In genomic region chr22:42878561-42879305, GRCh38 we compare ENCODE assay signal across 18 cellular contexts. TPM values are rescaled to one million over a fixed set of nuclear protein-coding genes. Genes with fewer than 3 reads are reported as not detected.
DNase-seq lines count a peak whose midpoint lies in the region; ATAC-seq, FAIRE-seq and TF ChIP-seq lines count a peak whose summit lies in the region.
"Had no signal": no experiment of that assay in that cellular context is flagged by ENCODE, and none has a peak within 500 bp of the region (broad histone marks: within the 10 kb centered on the region; RNA-seq: fewer than 3 reads in every experiment).

No MANE protein-coding gene starts in this region.

- peaks cover 0 to 7% (median 4%) of the 10 kb centered on the region in 4 experiments; a peak in 6 of 7 replicates for H3K4me1 ChIP-seq in H1 (replicated peaks in 1 of 4; ENCODE audit: control insufficient read depth in 3 of 4, insufficient read depth in 4 of 4, low read length in 3 of 4)
- H3K4me1 ChIP-seq in lower lobe of right lung = peaks cover 6% of the 10 kb centered on the region
- H3K4me1 ChIP-seq in stomach = peaks cover 0 to 7% (median 2%) of the 10 kb centered on the region in 4 donors
- H3K4me1 ChIP-seq: A549, Caco-2, HAP-1 had no signal

- H3K9ac ChIP-seq in H1 (replicated peaks in 1 of 4; ENCODE audit: extremely low read depth in 1 of 4, low read depth in 3 of 4, low read length in 3 of 4) = no peak overlapping the region

- no peak overlapping the region for H2BK5ac ChIP-seq in H1 (ENCODE audit: low read depth, low read length)

- H3K4ac ChIP-seq in H1 (replicated peaks; ENCODE audit: insufficient read length, low read depth, low read length) = no peak overlapping the region

- POLR2A ChIA-PET in H1 (lab: Charles Lee; ENCODE audit: partially characterized antibody) = no interaction called here

- no peak overlapping the region for H2BK12ac ChIP-seq in H1 (ENCODE audit: low read depth, low read length)

- H3K27ac ChIP-seq in H1 (ENCODE audit: low read depth, low read length) (no peak overlapping the region), lower lobe of right lung (no peak overlapping the region), stomach (no peak overlapping the region)
- H3K27ac ChIP-seq: A549 had no signal

- H3K27ac Mint-ChIP-seq in activated naive CD4-positive, alpha-beta T cell treated with anti-CD3 and anti-CD28 coated beads, Interleukin-2, amount 50 U/mL, for 72 hours = peak overlapping the region; percentile 44 to 77
- H3K27ac Mint-ChIP-seq in activated naive CD4-positive, alpha-beta T cell treated with anti-CD3 and anti-CD28 coated beads for 36 hours = no peak overlapping the region
- H3K27ac Mint-ChIP-seq in stimulated activated memory B cell treated with anti-CD40 and anti-IgM and Interleukin-4, amounts not matched to agents 10 μg/mL and 1 μg/mL and 100 μg/mL, for 72 hours = peak overlapping the region; percentile 35
- H3K27ac Mint-ChIP-seq: CD4-positive, alpha-beta T cell had no signal

- H3K23me2 ChIP-seq in H1 (ENCODE audit: low read depth, low read length) = no peaks in the 10 kb centered on the region

- no peak for ATAC-seq in activated naive CD4-positive, alpha-beta T cell treated with anti-CD3 and anti-CD28 coated beads, Interleukin-2, amount 50 U/mL, for 72 hours
- peak; percentile 3 to 11 for ATAC-seq in lower lobe of right lung
- no peak for ATAC-seq in stimulated activated memory B cell treated with anti-CD40 and anti-IgM and Interleukin-4, amounts not matched to agents 10 μg/mL and 1 μg/mL and 100 μg/mL, for 72 hours
- ATAC-seq: A549 had no signal

- H2BK120ac ChIP-seq in H1 (replicated peaks; ENCODE audit: low read depth, low read length) = no peak overlapping the region

- no peak overlapping the region for H3K18ac ChIP-seq in H1 (ENCODE audit: extremely low read depth, low read length)

- H2AK5ac ChIP-seq in H1 (ENCODE audit: low read depth, low read length) = no peak overlapping the region

- H3K9me3 ChIP-seq in H1 (ENCODE audit: insufficient read depth in 2 of 2, low read depth in 1 of 2, low read length in 1 of 2) = no peaks in the 10 kb centered on the region
- H3K9me3 ChIP-seq in lower lobe of right lung = no peaks in the 10 kb centered on the region
- H3K9me3 ChIP-seq in stomach = no peaks in the 10 kb centered on the region
- H3K9me3 ChIP-seq: A549, Caco-2, HAP-1 had no signal

- peaks cover 7 to 31% (median 26%) of the 10 kb centered on the region in 4 experiments; a peak in 7 of 8 replicates for H3K36me3 ChIP-seq in H1 (ENCODE audit: control insufficient read depth in 2 of 4, insufficient read depth in 4 of 4, low read length in 3 of 4)
- H3K36me3 ChIP-seq in lower lobe of right lung = peaks cover 100% of the 10 kb centered on the region
- H3K36me3 ChIP-seq in stomach = peaks cover 68 to 100% (median 100%) of the 10 kb centered on the region in 4 donors

- no peak for TF ChIP-seq POLR2A in H1 (IDR thresholded peaks at IDR 0.05; ENCODE audit: control extremely low read depth in 1 of 2, low read depth in 2 of 2, low read length in 2 of 2)
- TF ChIP-seq POLR2A in stomach (IDR thresholded peaks at IDR 0.05) = no peak

- H3K4me3 Mint-ChIP-seq in activated naive CD4-positive, alpha-beta T cell treated with anti-CD3 and anti-CD28 coated beads for 36 hours = no peak overlapping the region
- no peak overlapping the region for H3K4me3 Mint-ChIP-seq in stimulated activated memory B cell treated with anti-CD40 and anti-IgM and Interleukin-4, amounts not matched to agents 10 μg/mL and 1 μg/mL and 100 μg/mL, for 72 hours
- H3K4me3 Mint-ChIP-seq: CD4-positive, alpha-beta T cell had no signal

- H4K91ac ChIP-seq in H1 (replicated peaks; ENCODE audit: insufficient read length, low read length) = no peak overlapping the region

- TF ChIP-seq EP300 in H1 (IDR thresholded peaks at IDR 0.05; ENCODE audit: borderline replicate concordance in 1 of 2, low read depth in 2 of 2, low read length in 2 of 2) (no peak), stomach (IDR thresholded peaks at IDR 0.05) (no peak)

- CTCF ChIA-PET in activated naive CD4-positive, alpha-beta T cell treated with anti-CD3 and anti-CD28 coated beads for 36 hours (lab: Charles Lee) = no interaction called here
- CTCF ChIA-PET in H1 (lab: Charles Lee; ENCODE audit: partially characterized antibody) = interaction anchor here (0.5 to 3.4 kb wide), 2 partner anchors 11 to 126 kb away, joined by 3 to 22 read pairs; no protein-coding TSS in a partner anchor

- no peak overlapping the region for H2BK15ac ChIP-seq in H1 (ENCODE audit: low read length)

- TF ChIP-seq CTCF in H1 (IDR thresholded peaks at IDR 0.05; ENCODE audit: control extremely low read depth in 1 of 3, insufficient read depth in 1 of 3, low read depth in 1 of 3, low read length in 3 of 3) (no peak), lower lobe of right lung (IDR thresholded peaks at IDR 0.05) (no peak), stomach (IDR thresholded peaks at IDR 0.05) (no peak)

- H3K56ac ChIP-seq in H1 (replicated peaks; ENCODE audit: insufficient read length, low read depth, low read length) = no peak overlapping the region

- no peak overlapping the region for H3K14ac ChIP-seq in H1 (ENCODE audit: insufficient read length)

- H3K27me3 Mint-ChIP-seq in activated naive CD4-positive, alpha-beta T cell treated with anti-CD3 and anti-CD28 coated beads for 36 hours (ENCODE audit: low read depth) = no peaks in the 10 kb centered on the region
- no peaks in the 10 kb centered on the region for H3K27me3 Mint-ChIP-seq in stimulated activated memory B cell treated with anti-CD40 and anti-IgM and Interleukin-4, amounts not matched to agents 10 μg/mL and 1 μg/mL and 100 μg/mL, for 72 hours
- H3K27me3 Mint-ChIP-seq: CD4-positive, alpha-beta T cell had no signal

- no peaks in the 10 kb centered on the region for H3K9me3 Mint-ChIP-seq in activated naive CD4-positive, alpha-beta T cell treated with anti-CD3 and anti-CD28 coated beads, Interleukin-2, amount 50 U/mL, for 72 hours
- H3K9me3 Mint-ChIP-seq in activated naive CD4-positive, alpha-beta T cell treated with anti-CD3 and anti-CD28 coated beads for 36 hours = no peaks in the 10 kb centered on the region
- no peaks in the 10 kb centered on the region for H3K9me3 Mint-ChIP-seq in stimulated activated memory B cell treated with anti-CD40 and anti-IgM and Interleukin-4, amounts not matched to agents 10 μg/mL and 1 μg/mL and 100 μg/mL, for 72 hours
- H3K9me3 Mint-ChIP-seq: CD4-positive, alpha-beta T cell had no signal

- no peak for TF ChIP-seq RAD21 in H1 (IDR thresholded peaks at IDR 0.05 in 1 of 2, conservative IDR thresholded peaks at IDR 0.05 in 1 of 2; ENCODE audit: low read depth in 2 of 2, low read length in 2 of 2)

- no peak overlapping the region for H3K23ac ChIP-seq in H1 (ENCODE audit: insufficient read length)

- no peaks in the 10 kb centered on the region for H3K79me2 ChIP-seq in H1 (ENCODE audit: control insufficient read depth in 1 of 2, insufficient read depth in 2 of 2, low read length in 2 of 2)

- H4K8ac ChIP-seq in H1 (ENCODE audit: extremely low read depth, insufficient read depth, low read length) = peak overlapping the region; percentile 31; the same call in 1 of the 2 replicates

- DNase-seq in activated naive CD4-positive, alpha-beta T cell treated with anti-CD3 and anti-CD28 coated beads, Interleukin-2, amount 50 U/mL, for 72 hours (ENCODE audit: low spot score in 2 of 2) = no peak
- no peak for DNase-seq in activated naive CD4-positive, alpha-beta T cell treated with anti-CD3 and anti-CD28 coated beads for 36 hours
- DNase-seq in H1 (ENCODE audit: low read depth in 1 of 2, low spot score in 2 of 2) (no peak), lower lobe of right lung (no peak), stomach (no peak), glomerular visceral epithelial cell (ENCODE audit: extremely low spot score) (no peak)
- no peak for DNase-seq in activated CD4-positive, CD25-positive, alpha-beta regulatory T cell (lab: John Stamatoyannopoulos, UW)
- DNase-seq: Caco-2; CD4-positive, alpha-beta T cell; DMS153; GDM1; NCI-H1930; NCI-H226; NCI-H524; NCI-H82 had no signal

- WGBS in H1 (ENCODE audit: extremely low coverage in 1 of 2, insufficient coverage in 1 of 2, insufficient read length in 1 of 2, insufficient replicate concordance in 2 of 2, low coverage in 1 of 2, low lambda C conversion rate in 2 of 2, missing lambda C conversion rate in 1 of 2), 2 experiments = 88% methylated on average over 19 of the region's 22 CpGs; no CpG with 5 or more reads in 1 of the 2 experiments
- WGBS in stomach, 5 donors = 88 to 95% (median 92%) methylated on average over 18 to 22 of the region's 22 CpGs

- no peak overlapping the region for H2BK20ac ChIP-seq in H1 (ENCODE audit: low read length)

- no peak overlapping the region for H3K4me2 ChIP-seq in H1 (ENCODE audit: insufficient read depth in 1 of 2, low read depth in 2 of 2, low read length in 2 of 2)
- H3K4me2 ChIP-seq: A549 had no signal

- no peaks in the 10 kb centered on the region for H3K79me1 ChIP-seq in H1 (ENCODE audit: low read depth, low read length)

- intact Hi-C loops in activated naive CD4-positive, alpha-beta T cell treated with anti-CD3 and anti-CD28 coated beads for 36 hours (cut with micrococcal nuclease) = no loop called here
- intact Hi-C loops in lower lobe of right lung (cut with DNase I) = no loop called here
- intact Hi-C loops in stomach (cut with DNase I; ENCODE audit: low total_unique reads) = no loop called here

- no peak for FAIRE-seq in H1 (lab: Jason Lieb, UNC)
- FAIRE-seq: A549 had no signal

- H3K4me3 ChIP-seq in H1 (ENCODE audit: extremely low read depth in 1 of 4, insufficient read depth in 2 of 4, low read depth in 3 of 4, low read length in 4 of 4) (no peak overlapping the region), lower lobe of right lung (no peak overlapping the region), stomach (no peak overlapping the region)
- H3K4me3 ChIP-seq: A549, HAP-1 had no signal

- no peak overlapping the region for H2AFZ ChIP-seq in H1 (ENCODE audit: low read length)

- no peak overlapping the region for H4K5ac ChIP-seq in H1 (ENCODE audit: insufficient read length, low read depth, low read length)

- no peaks in the 10 kb centered on the region for H3K4me1 Mint-ChIP-seq in activated naive CD4-positive, alpha-beta T cell treated with anti-CD3 and anti-CD28 coated beads for 36 hours (ENCODE audit: low read depth)
- H3K4me1 Mint-ChIP-seq in stimulated activated memory B cell treated with anti-CD40 and anti-IgM and Interleukin-4, amounts not matched to agents 10 μg/mL and 1 μg/mL and 100 μg/mL, for 72 hours = peaks cover 12% of the 10 kb centered on the region

- H4K20me1 ChIP-seq in H1 (replicated peaks in 1 of 2; ENCODE audit: control insufficient read depth in 1 of 2, insufficient read depth in 2 of 2, low read length in 2 of 2) = peaks cover 5 to 9% of the 10 kb centered on the region in 2 experiments

- H3K36me3 Mint-ChIP-seq in activated naive CD4-positive, alpha-beta T cell treated with anti-CD3 and anti-CD28 coated beads, Interleukin-2, amount 50 U/mL, for 72 hours = no peaks in the 10 kb centered on the region
- H3K36me3 Mint-ChIP-seq in activated naive CD4-positive, alpha-beta T cell treated with anti-CD3 and anti-CD28 coated beads for 36 hours (ENCODE audit: low read depth) = peaks cover 5% of the 10 kb centered on the region
- peaks cover 50% of the 10 kb centered on the region for H3K36me3 Mint-ChIP-seq in stimulated activated memory B cell treated with anti-CD40 and anti-IgM and Interleukin-4, amounts not matched to agents 10 μg/mL and 1 μg/mL and 100 μg/mL, for 72 hours

- H3K27me3 ChIP-seq in H1 (replicated peaks in 1 of 4; ENCODE audit: control insufficient read depth in 3 of 4, extremely low read depth in 1 of 4, insufficient read depth in 3 of 4, low read length in 3 of 4) = no peaks in the 10 kb centered on the region
- H3K27me3 ChIP-seq in lower lobe of right lung (ENCODE audit: low read depth) = no peaks in the 10 kb centered on the region
- H3K27me3 ChIP-seq in stomach = no peaks in the 10 kb centered on the region

RNA-seq across cellular contexts. Expression of gene ARFGAP3, which starts 21.7 kb away (rescaled TPM):
- 10 to 100 TPM; 23.3 to 47.3 TPM for total RNA-seq in activated naive CD4-positive, alpha-beta T cell treated with anti-CD3 and anti-CD28 coated beads, Interleukin-2, amount 50 U/mL, for 72 hours
- total RNA-seq in activated naive CD4-positive, alpha-beta T cell treated with anti-CD3 and anti-CD28 coated beads for 36 hours = 10 to 100 TPM; 25.6 to 28.6 TPM
- 15.8 and 16.0 TPM in 2 replicates for total RNA-seq in H1 (2021; fragmentation: NEBNext Ultra II Directional; extraction: Animal tissue kit (Norgen Biotek cat#: 25700))
- polyA plus RNA-seq in H1 (2011; rRNA removed) (7.5 and 9.7 TPM in 2 replicates), stomach (10 to 100 TPM; 23.2 to 51.9 (median 39.2) TPM)
- polyA plus RNA-seq in H1 (2011; cell fraction: cytosol; rRNA removed) = 10.9 TPM
- polyA plus RNA-seq in H1 (2011; cell fraction: nucleus; rRNA removed) = 8.2 TPM
- polyA plus RNA-seq in H1 (2012, experiment 1 of 2) = 9.2 to 12.3 TPM (median 10.6 TPM) in 4 replicates
- 1.6 TPM for polyA plus RNA-seq in H1 (2012, experiment 2 of 2)
- polyA plus RNA-seq in H1 (2013, experiment 1 of 2) = 8.8 TPM
- polyA plus RNA-seq in H1 (2013, experiment 2 of 2) = 8.5 TPM
- 14.1 and 15.9 TPM in 2 replicates for polyA minus RNA-seq in H1 (2011; rRNA and poly(A)+ RNA removed)
- 12.9 TPM for polyA minus RNA-seq in H1 (2011; cell fraction: cytosol; rRNA and poly(A)+ RNA removed)
- 10.2 TPM for polyA minus RNA-seq in H1 (2011; cell fraction: nucleus; rRNA and poly(A)+ RNA removed)
- total RNA-seq in lower lobe of right lung (39.9 TPM), stomach (10 to 100 TPM in 4 of 5 donors, 1 to 10 TPM in 1; 4.6 to 77.5 (median 40.6) TPM)

Comparison
In these comparisons a context has a peak if more than half of its experiments do, and no peak if none do; other contexts are left out.
1. ATAC-seq: peak in lower lobe of right lung (2 of 2); none in activated naive CD4-positive, alpha-beta T cell treated with anti-CD3 and anti-CD28 coated beads, Interleukin-2, amount 50 U/mL, for 72 hours (0 of 2) and stimulated activated memory B cell treated with anti-CD40 and anti-IgM and Interleukin-4, amounts not matched to agents 10 μg/mL and 1 μg/mL and 100 μg/mL, for 72 hours (single experiment).